Comparison of ENCODE assay signal across 13 cellular contexts in genomic region chr18:70132999-70133398, GRCh38.
DNase-seq lines count a peak whose midpoint lies in the region; ATAC-seq and TF ChIP-seq lines count a peak whose summit lies in the region.
"Had no signal": no experiment of that assay in that cellular context is flagged by ENCODE, and none has a peak within 500 bp of the region (broad histone marks: within the 10 kb centered on the region; RNA-seq: fewer than 3 reads in every experiment).

No MANE protein-coding gene starts in this region.

- no peak for TF ChIP-seq CTCF in fibroblast of lung (conservative IDR thresholded peaks at IDR 0.05 in 1 of 2, IDR thresholded peaks at IDR 0.05 in 1 of 2; ENCODE audit: low read depth in 1 of 2, low read length in 2 of 2)
- no peak for TF ChIP-seq CTCF in stomach (IDR thresholded peaks at IDR 0.05)
- TF ChIP-seq CTCF in type B pancreatic cell (conservative IDR thresholded peaks at IDR 0.05), result no peak

- H3K27me3 ChIP-seq in SJSA1 (replicated peaks) (no peaks in the 10 kb centered on the region), fibroblast of lung (ENCODE audit: control insufficient read depth, insufficient read depth, low read length) (no peaks in the 10 kb centered on the region), stomach (no peaks in the 10 kb centered on the region)

- H3K9me3 Mint-ChIP-seq in type B pancreatic cell, result no peaks in the 10 kb centered on the region

- TF ChIP-seq EP300 in stomach (IDR thresholded peaks at IDR 0.05), result no peak

- H3K4me2 ChIP-seq in fibroblast of lung (ENCODE audit: extremely low read depth, insufficient read depth, low read length), result peak overlapping the region; percentile 72

- H3K36me3 ChIP-seq in SJSA1 (peaks cover 18% of the 10 kb centered on the region), fibroblast of lung (ENCODE audit: control insufficient read depth, insufficient read depth, low read length) (no peaks in the 10 kb centered on the region), stomach (peaks cover 0 to 36% (median 22%) of the 10 kb centered on the region in 4 donors)

- DNase-seq in GM03348 (ENCODE audit: low spot score) (peak; percentile 67), SJSA1 (ENCODE audit: low read depth in 1 of 2, low spot score in 2 of 2) (peak in 1 of 2 experiments; percentile 47), fibroblast of lung (ENCODE audit: low read depth in 2 of 2) (peak; percentile 95 to 96), renal cortical epithelial cell (ENCODE audit: low read depth) (peak; percentile 94), stomach (no peak), T-helper 17 cell (no peak), type B pancreatic cell (ENCODE audit: extremely low spot score, unreplicated experiment) (no peak), COR-L47 (lab: John Stamatoyannopoulos, UW) (no peak)
- DNase-seq: DMS79, NCI-H1105, nucleus accumbens, OCI-M1 had no signal

- no peaks in the 10 kb centered on the region for H3K27me3 Mint-ChIP-seq in T-helper 17 cell
- H3K27me3 Mint-ChIP-seq in type B pancreatic cell, result no peaks in the 10 kb centered on the region

- no peaks in the 10 kb centered on the region for H3K79me2 ChIP-seq in fibroblast of lung (ENCODE audit: control insufficient read depth, insufficient read depth, low read length)

- H3K4me3 ChIP-seq in SJSA1 (no peak overlapping the region), fibroblast of lung (replicated peaks in 1 of 4; ENCODE audit: control extremely low read depth in 1 of 4, insufficient read depth in 1 of 4, low read depth in 3 of 4, low read length in 4 of 4) (peak overlapping the region in 2 of 4 experiments; percentile 16 to 22), stomach (no peak overlapping the region)

- H3K4me1 ChIP-seq in SJSA1 (replicated peaks) (peaks cover 11% of the 10 kb centered on the region), fibroblast of lung (ENCODE audit: control insufficient read depth, extremely low read depth, insufficient read depth, low read length) (peaks cover 8% of the 10 kb centered on the region), stomach (peaks cover 0 to 3% (median 0%) of the 10 kb centered on the region in 4 donors)

- 15 to 47% (median 41%) methylated on average over 2 of the region's 2 CpGs for WGBS in stomach, 5 donors

- no peak for TF ChIP-seq POLR2A in stomach (IDR thresholded peaks at IDR 0.05)

- intact Hi-C loops in stomach (cut with DNase I; ENCODE audit: low total_unique reads), result no loop called here

- no peak overlapping the region for H3K4me3 Mint-ChIP-seq in T-helper 17 cell
- H3K4me3 Mint-ChIP-seq in type B pancreatic cell, result no peak overlapping the region

- H3K27ac Mint-ChIP-seq in T-helper 17 cell (no peak overlapping the region), type B pancreatic cell (no peak overlapping the region)

- ATAC-seq in T-helper 17 cell, result no peak
- ATAC-seq: HCT116 had no signal

- H2AFZ ChIP-seq in fibroblast of lung (ENCODE audit: low read length), result no peak overlapping the region

- H3K27ac ChIP-seq in SJSA1 (peak overlapping the region; percentile 12), fibroblast of lung (ENCODE audit: insufficient read depth, low read length) (peak overlapping the region; percentile 60), stomach (no peak overlapping the region)

- no peak overlapping the region for H3K9ac ChIP-seq in fibroblast of lung (ENCODE audit: insufficient read depth, low read length)

- H3K36me3 Mint-ChIP-seq in T-helper 17 cell (ENCODE audit: low read depth) (peaks cover 16% of the 10 kb centered on the region), type B pancreatic cell (peaks cover 21% of the 10 kb centered on the region)

- H3K4me1 Mint-ChIP-seq in T-helper 17 cell (peaks cover 4% of the 10 kb centered on the region), type B pancreatic cell (ENCODE audit: unreplicated experiment) (no peaks in the 10 kb centered on the region)

- H3K9me3 ChIP-seq in SJSA1 (replicated peaks), result no peaks in the 10 kb centered on the region
- no peaks in the 10 kb centered on the region for H3K9me3 ChIP-seq in fibroblast of lung (ENCODE audit: control insufficient read depth, insufficient read depth, low read depth, low read length)
- no peaks in the 10 kb centered on the region for H3K9me3 ChIP-seq in stomach
- H3K9me3 ChIP-seq in T-helper 17 cell (ENCODE audit: control insufficient read depth, low read length, poor library complexity, severe bottlenecking), result no peaks in the 10 kb centered on the region

- H4K20me1 ChIP-seq in fibroblast of lung (ENCODE audit: control insufficient read depth, extremely low read depth, insufficient read depth, low read length), result no peaks in the 10 kb centered on the region

Comparison
In these comparisons a context has a peak if more than half of its experiments do, and no peak if none do; other contexts are left out.
1. DNase-seq: peak in GM03348 (single experiment), fibroblast of lung (2 of 2) and renal cortical epithelial cell (single experiment); none in stomach (single experiment), T-helper 17 cell (0 of 3), type B pancreatic cell (single experiment) and COR-L47 (single experiment).
2. H3K27ac ChIP-seq: peak in SJSA1 (single experiment) and fibroblast of lung (single experiment); none in stomach (0 of 5).